In genomic region chr3:126263539-126263938, GRCh38 we compare ENCODE assay signal across 31 cellular contexts.
"Had no signal": no experiment of that assay in that cellular context is flagged by ENCODE, and none has a peak within 500 bp of the region (broad histone marks: within the 10 kb centered on the region; RNA-seq: fewer than 3 reads in every experiment).

No MANE protein-coding gene starts in this region.

- H3K4me2 ChIP-seq: smooth muscle cell had no signal

- H3K4me3 ChIP-seq: ovary, psoas muscle, right lobe of liver, skin epidermis, smooth muscle cell, spleen, stomach, thoracic aorta, thyroid gland, tibial nerve, upper lobe of left lung, vagina had no signal

- H3K36me3 Mint-ChIP-seq: naive B cell; naive thymus-derived CD8-positive, alpha-beta T cell; natural killer cell treated with Interleukin-12 subunit alpha and Interleukin-12 subunit beta and Interleukin-15 and Interleukin-18, amount 100 ng/mL, for 72 hours; stimulated activated naive B cell treated with anti-CD40 and anti-IgM and Interleukin-4, amounts not matched to agents 10 μg/mL and 1 μg/mL and 100 μg/mL, for 72 hours had no signal

- H3K27ac ChIP-seq: ovary, parathyroid adenoma, psoas muscle, right lobe of liver, skin epidermis, spleen, stomach, thoracic aorta, thyroid gland, upper lobe of left lung, vagina had no signal

- H3K27ac Mint-ChIP-seq: naive B cell; natural killer cell treated with Interleukin-12 subunit alpha and Interleukin-12 subunit beta and Interleukin-15 and Interleukin-18, amount 100 ng/mL, for 72 hours; progenitor cell of endocrine pancreas; stimulated activated naive B cell treated with anti-CD40 and anti-IgM and Interleukin-4, amounts not matched to agents 10 μg/mL and 1 μg/mL and 100 μg/mL, for 72 hours; stimulated activated naive CD8-positive, alpha-beta T cell treated with anti-CD3 and anti-CD28 coated beads, Interleukin-15, Interleukin-2, amounts not matched to agents 100 ng/mL and 50 ng/mL, for 24 hours had no signal

- H3K4me3 Mint-ChIP-seq: naive B cell; naive thymus-derived CD8-positive, alpha-beta T cell; natural killer cell treated with Interleukin-12 subunit alpha and Interleukin-12 subunit beta and Interleukin-15 and Interleukin-18, amount 100 ng/mL, for 72 hours; nephron progenitor cell; neural crest cell; stimulated activated naive B cell treated with anti-CD40 and anti-IgM and Interleukin-4, amounts not matched to agents 10 μg/mL and 1 μg/mL and 100 μg/mL, for 72 hours; stimulated activated naive CD8-positive, alpha-beta T cell treated with anti-CD3 and anti-CD28 coated beads, Interleukin-15, Interleukin-2, amounts not matched to agents 100 ng/mL and 50 ng/mL, for 24 hours had no signal

- H3K36me3 ChIP-seq: ovary, right lobe of liver, spleen, stomach, thoracic aorta, thyroid gland, tibial nerve, upper lobe of left lung, vagina had no signal

- ATAC-seq: naive thymus-derived CD8-positive, alpha-beta T cell; natural killer cell treated with Interleukin-12 subunit alpha and Interleukin-12 subunit beta and Interleukin-15 and Interleukin-18, amount 100 ng/mL, for 72 hours; psoas muscle; right cardiac atrium; right lobe of liver; stimulated activated naive B cell treated with anti-CD40 and anti-IgM and Interleukin-4, amounts not matched to agents 10 μg/mL and 1 μg/mL and 100 μg/mL, for 72 hours had no signal

- H3K9ac ChIP-seq: parathyroid adenoma had no signal

- H3K9me3 Mint-ChIP-seq: naive thymus-derived CD8-positive, alpha-beta T cell; natural killer cell treated with Interleukin-12 subunit alpha and Interleukin-12 subunit beta and Interleukin-15 and Interleukin-18, amount 100 ng/mL, for 72 hours; neural crest cell; stimulated activated naive B cell treated with anti-CD40 and anti-IgM and Interleukin-4, amounts not matched to agents 10 μg/mL and 1 μg/mL and 100 μg/mL, for 72 hours; stimulated activated naive CD8-positive, alpha-beta T cell treated with anti-CD3 and anti-CD28 coated beads, Interleukin-15, Interleukin-2, amounts not matched to agents 100 ng/mL and 50 ng/mL, for 24 hours had no signal

- H3K9me3 ChIP-seq: ovary, psoas muscle, right lobe of liver, spleen, stomach, thoracic aorta, thyroid gland, upper lobe of left lung, vagina had no signal

- H2AFZ ChIP-seq: parathyroid adenoma had no signal

- DNase-seq: naive B cell; naive thymus-derived CD8-positive, alpha-beta T cell; nephron progenitor cell; occipital lobe; ovary; posterior cingulate gyrus; right cardiac atrium; right lobe of liver; spleen; stimulated activated CD4-positive, alpha-beta T cell treated with anti-CD3 and anti-CD28 coated beads, Interleukin-12 subunit alpha, Interleukin-12 subunit beta, amount 100 ng/mL, for 4 hours; stimulated activated CD4-positive, alpha-beta T cell treated with anti-CD3 and anti-CD28 coated beads, Interleukin-1b, Interleukin-23, amount 100 ng/mL, for 48 hours; stimulated activated CD4-positive, alpha-beta T cell treated with anti-CD3 and anti-CD28 coated beads, Interleukin-4, amount 100 ng/mL, for 1 hour; stimulated activated CD4-positive, alpha-beta T cell treated with anti-CD3 and anti-CD28 coated beads, Interleukin-4, amount 100 ng/mL, for 4 hours; stimulated activated CD8-positive, alpha-beta memory T cell treated with anti-CD3 and anti-CD28 coated beads, Interleukin-4, amount 100 ng/mL, for 48 hours; stimulated activated naive B cell treated with anti-CD40 and anti-IgM and Interleukin-4, amounts not matched to agents 10 μg/mL and 1 μg/mL and 100 μg/mL, for 72 hours; stimulated activated naive CD4-positive, alpha-beta T cell treated with Interleukin-2 at 50 U/mL for 16 hours; stomach; thyroid gland; trophoblast cell had no signal

- H3K27me3 ChIP-seq: ovary, right lobe of liver, thyroid gland, tibial nerve, upper lobe of left lung, vagina had no signal

- H3K4me1 Mint-ChIP-seq: naive B cell had no signal
